Comparison of ENCODE assay signal across 8 cellular contexts in the genomic region with DNA sequence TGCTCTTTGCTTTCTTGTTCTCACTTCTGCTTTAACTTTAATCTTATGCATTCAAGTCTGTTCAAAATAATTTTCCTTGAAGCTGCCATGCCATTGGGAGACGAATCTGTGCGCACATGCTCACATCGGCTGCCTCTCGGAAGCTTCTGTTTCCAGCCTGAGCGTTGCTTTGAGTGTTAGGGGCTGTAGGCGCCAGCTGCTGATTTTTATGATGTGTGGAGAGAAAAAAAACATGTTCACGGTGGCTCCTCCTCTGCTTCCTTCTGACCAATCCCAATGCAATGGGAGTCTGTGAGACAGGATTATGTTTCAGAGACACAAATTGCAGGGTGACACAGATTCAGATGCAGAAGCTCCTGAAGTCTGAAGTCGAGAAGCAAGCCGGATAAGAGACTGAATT. TPM values are rescaled to one million over a fixed set of nuclear protein-coding genes. Genes with fewer than 3 reads are reported as not detected.
DNase-seq lines count a peak whose midpoint lies in the region; ATAC-seq and TF ChIP-seq lines count a peak whose summit lies in the region.

TSS of gene MC4R (minus strand) at position 178 of the 400 bp plus-strand sequence. CDS start 426 bp downstream, outside the sequence.

- H3K4me1 ChIP-seq in heart right ventricle, result peaks cover 0 to 8% (median 0%) of the 10 kb centered on the region in 9 donors

- peak within 1 kb of the TSS; percentile 71 to 73 for H3K4me3 Mint-ChIP-seq in stimulated activated naive B cell treated with anti-CD40 and anti-IgM and Interleukin-4, amounts not matched to agents 10 μg/mL and 1 μg/mL and 100 μg/mL, for 72 hours
- H3K4me3 Mint-ChIP-seq in activated CD4-positive, alpha-beta memory T cell treated with anti-CD3 and anti-CD28 coated beads for 36 hours, result no peak within 1 kb of the TSS

- no peak within 1 kb of the TSS for H3K27ac ChIP-seq in heart right ventricle

- no peaks in the 10 kb centered on the region for H3K36me3 Mint-ChIP-seq in stimulated activated naive B cell treated with anti-CD40 and anti-IgM and Interleukin-4, amounts not matched to agents 10 μg/mL and 1 μg/mL and 100 μg/mL, for 72 hours
- H3K36me3 Mint-ChIP-seq in activated CD4-positive, alpha-beta memory T cell treated with anti-CD3 and anti-CD28 coated beads for 36 hours, result no peaks in the 10 kb centered on the region

- no peak for TF ChIP-seq CTCF in AG04449 (IDR thresholded peaks at IDR 0.05; ENCODE audit: insufficient read depth, low read length, missing control alignments)
- no peak for TF ChIP-seq CTCF in heart right ventricle (IDR thresholded peaks at IDR 0.05)

- H3K4me3 ChIP-seq in AG04449 (ENCODE audit: low read depth, low read length), result peak within 1 kb of the TSS; percentile 51
- no peak within 1 kb of the TSS for H3K4me3 ChIP-seq in Jurkat, Clone E6-1 (ENCODE audit: low read length)
- peak within 1 kb of the TSS in 3 of 10 donors; percentile 3 to 18 (median 9) for H3K4me3 ChIP-seq in heart right ventricle

- H3K27me3 Mint-ChIP-seq in stimulated activated naive B cell treated with anti-CD40 and anti-IgM and Interleukin-4, amounts not matched to agents 10 μg/mL and 1 μg/mL and 100 μg/mL, for 72 hours, result no peaks in the 10 kb centered on the region
- H3K27me3 Mint-ChIP-seq in activated CD4-positive, alpha-beta memory T cell treated with anti-CD3 and anti-CD28 coated beads for 36 hours, result no peaks in the 10 kb centered on the region

- WGBS in heart right ventricle, 2 donors, result 2 to 3% methylated on average over 9 of the region's 9 CpGs

- H3K27ac Mint-ChIP-seq in stimulated activated naive B cell treated with anti-CD40 and anti-IgM and Interleukin-4, amounts not matched to agents 10 μg/mL and 1 μg/mL and 100 μg/mL, for 72 hours, result no peak within 1 kb of the TSS
- H3K27ac Mint-ChIP-seq in activated CD4-positive, alpha-beta memory T cell treated with anti-CD3 and anti-CD28 coated beads for 36 hours, result no peak within 1 kb of the TSS

- POLR2A ChIA-PET in AG04449 (lab: Yijun Ruan, JAX), result interaction anchor here (0.7 kb wide), 1 partner anchor 39 kb away, joined by 4 read pairs; no protein-coding TSS in a partner anchor
- POLR2A ChIA-PET in activated CD4-positive, alpha-beta memory T cell treated with anti-CD3 and anti-CD28 coated beads for 36 hours (lab: Charles Lee), result no interaction called here

- intact Hi-C loops in heart right ventricle (cut with DNase I), result no loop called here
- intact Hi-C loops in activated CD4-positive, alpha-beta memory T cell treated with anti-CD3 and anti-CD28 coated beads for 36 hours (cut with micrococcal nuclease), result no loop called here

- H3K9me3 ChIP-seq in heart right ventricle, result peaks cover 0 to 6% (median 0%) of the 10 kb centered on the region in 11 donors

- H3K4me1 Mint-ChIP-seq in stimulated activated naive B cell treated with anti-CD40 and anti-IgM and Interleukin-4, amounts not matched to agents 10 μg/mL and 1 μg/mL and 100 μg/mL, for 72 hours, result peaks cover 3 to 8% of the 10 kb centered on the region in 2 donors
- H3K4me1 Mint-ChIP-seq in activated CD4-positive, alpha-beta memory T cell treated with anti-CD3 and anti-CD28 coated beads for 36 hours (ENCODE audit: low read depth), result no peaks in the 10 kb centered on the region

- CTCF ChIA-PET in AG04449 (lab: Yijun Ruan, JAX), result interaction anchor here (0.7 to 1.9 kb wide), 4 partner anchors 52 to 384 kb away, joined by 3 to 9 read pairs (median 4); no protein-coding TSS in a partner anchor
- CTCF ChIA-PET in activated CD4-positive, alpha-beta memory T cell treated with anti-CD3 and anti-CD28 coated beads for 36 hours (lab: Charles Lee), result no interaction called here

- DNase-seq in AG04449 (ENCODE audit: low read depth, low spot score) (peak; percentile 74), SHP77 (lab: John Stamatoyannopoulos, UW) (peak; percentile 90 to 95), heart right ventricle (peak in 1 of 2 donors; percentile 7), LoVo (ENCODE audit: low spot score) (no peak)
- DNase-seq in Jurkat, Clone E6-1 (ENCODE audit: low read depth, low spot score), result peak; percentile 11
- DNase-seq in stimulated activated naive B cell treated with anti-CD40 and anti-IgM and Interleukin-4, amounts not matched to agents 10 μg/mL and 1 μg/mL and 100 μg/mL, for 72 hours, result no peak
- DNase-seq in activated CD4-positive, alpha-beta memory T cell treated with anti-CD3 and anti-CD28 coated beads for 36 hours, result no peak

- no peaks in the 10 kb centered on the region for H3K9me3 Mint-ChIP-seq in stimulated activated naive B cell treated with anti-CD40 and anti-IgM and Interleukin-4, amounts not matched to agents 10 μg/mL and 1 μg/mL and 100 μg/mL, for 72 hours
- no peaks in the 10 kb centered on the region for H3K9me3 Mint-ChIP-seq in activated CD4-positive, alpha-beta memory T cell treated with anti-CD3 and anti-CD28 coated beads for 36 hours

- ATAC-seq in heart right ventricle (peak in 7 of 8 donors; percentile 61 to 76 (median 67)), GM21723 (IDR thresholded peaks at IDR 0.05; ENCODE audit: unreplicated experiment) (no peak)
- peak; percentile 72 to 73 for ATAC-seq in stimulated activated naive B cell treated with anti-CD40 and anti-IgM and Interleukin-4, amounts not matched to agents 10 μg/mL and 1 μg/mL and 100 μg/mL, for 72 hours (replicated peaks)

- peaks cover 0 to 8% (median 0%) of the 10 kb centered on the region in 7 donors for H3K27me3 ChIP-seq in heart right ventricle

- no peaks in the 10 kb centered on the region for H3K36me3 ChIP-seq in heart right ventricle

RNA-seq across cellular contexts. Expression of gene MC4R, which starts in this region (rescaled TPM):
- not detected for polyA plus RNA-seq in Jurkat, Clone E6-1 (2012; ENCODE audit: insufficient read depth, insufficient read length)
- not detected for total RNA-seq in heart right ventricle
- not detected for polyA plus RNA-seq in heart right ventricle
- total RNA-seq in activated CD4-positive, alpha-beta memory T cell treated with anti-CD3 and anti-CD28 coated beads for 36 hours, result not detected

Comparison
In these comparisons a context has a peak if more than half of its experiments do, and no peak if none do; other contexts are left out.
1. Peak in ATAC-seq in heart right ventricle; RNA of the gene not detected or under 1 TPM.
2. DNase-seq: peak in AG04449 (single experiment), Jurkat, Clone E6-1 (single experiment) and SHP77 (2 of 2); none in stimulated activated naive B cell treated with anti-CD40 and anti-IgM and Interleukin-4, amounts not matched to agents 10 μg/mL and 1 μg/mL and 100 μg/mL, for 72 hours (single experiment), activated CD4-positive, alpha-beta memory T cell treated with anti-CD3 and anti-CD28 coated beads for 36 hours (single experiment) and LoVo (single experiment).